Comparison of ENCODE assay signal across 8 cellular contexts in genomic region chr5:34007675-34008600, GRCh38. TPM values are rescaled to one million over a fixed set of nuclear protein-coding genes. Genes with fewer than 3 reads are reported as not detected.
DNase-seq lines count a peak whose midpoint lies in the region; ATAC-seq and TF ChIP-seq lines count a peak whose summit lies in the region.

Gene AMACR (minus strand): TSS chr5:34008050. CDS start chr5:34008019, 31 bp downstream.

- WGBS in liver, result under 1% methylated on average over 73 of the region's 74 CpGs

- H3K9me3 ChIP-seq in liver (ENCODE audit: control insufficient read depth in 4 of 4, low read length in 3 of 4), result no peaks in the 10 kb centered on the region

- no peaks in the 10 kb centered on the region for H3K27me3 ChIP-seq in liver (ENCODE audit: control insufficient read depth in 4 of 4, insufficient read depth in 4 of 4, low read length in 3 of 4)

- peak within 1 kb of the TSS; percentile 77 to 96 (median 84) for H3K4me3 ChIP-seq in liver (ENCODE audit: low read depth in 1 of 3, low read length in 3 of 3)

- DNase-seq in CD14-positive monocyte (ENCODE audit: low spot score) (peak; percentile 64), NCI-H69 (lab: John Stamatoyannopoulos, UW) (peak; percentile 98)
- DNase-seq in activated CD4-positive, alpha-beta T cell treated with anti-CD3 and anti-CD28 coated beads, Interleukin-2, amount 50 U/mL, for 24 hours (ENCODE audit: low read depth in 1 of 2, low spot score in 1 of 2), result peak; percentile 63 to 85
- DNase-seq in stimulated activated CD4-positive, alpha-beta T cell treated with anti-CD3 and anti-CD28 coated beads, Interleukin-4, amount 100 ng/mL, for 1 hour, result peak; percentile 91

- H3K36me3 Mint-ChIP-seq in CD14-positive monocyte, result peaks cover 5 to 18% of the 10 kb centered on the region in 2 donors
- H3K36me3 Mint-ChIP-seq in dendritic cell treated with granulocyte-macrophage colony-stimulating factor and Interleukin-4, amounts not matched to agents 40 ng/mL and 50 ng/mL, for 4 days (ENCODE audit: low read depth), result peaks cover 18% of the 10 kb centered on the region

- peaks cover 0 to 53% (median 40%) of the 10 kb centered on the region in 4 donors for H3K4me1 ChIP-seq in liver (ENCODE audit: control insufficient read depth in 4 of 4, insufficient read depth in 4 of 4, low read length in 3 of 4)

- H3K4me1 Mint-ChIP-seq in CD14-positive monocyte, result peaks cover 19% of the 10 kb centered on the region
- H3K4me1 Mint-ChIP-seq in dendritic cell treated with granulocyte-macrophage colony-stimulating factor and Interleukin-4, amounts not matched to agents 40 ng/mL and 50 ng/mL, for 4 days (ENCODE audit: low read depth), result peaks cover 17% of the 10 kb centered on the region

- intact Hi-C loops in CD14-positive monocyte (cut with micrococcal nuclease), result no loop called here
- intact Hi-C loops in dendritic cell treated with granulocyte-macrophage colony-stimulating factor and Interleukin-4, amounts not matched to agents 40 ng/mL and 50 ng/mL, for 4 days (cut with micrococcal nuclease), result loop anchor here (2.0 to 5.0 kb wide), 2 partner anchors 567 to 924 kb away; partner anchors contain the start of gene TARS1

- TF ChIP-seq CTCF in CD14-positive monocyte (IDR thresholded peaks at IDR 0.05) (no peak), liver (IDR thresholded peaks at IDR 0.05; ENCODE audit: low read depth, low read length, missing input control) (no peak)

- peaks cover 0 to 5% (median 0%) of the 10 kb centered on the region in 7 donors for H3K9me3 Mint-ChIP-seq in CD14-positive monocyte
- no peaks in the 10 kb centered on the region for H3K9me3 Mint-ChIP-seq in dendritic cell treated with granulocyte-macrophage colony-stimulating factor and Interleukin-4, amounts not matched to agents 40 ng/mL and 50 ng/mL, for 4 days

- H3K4me3 Mint-ChIP-seq in CD14-positive monocyte, result peak within 1 kb of the TSS; percentile 92 to 96
- H3K4me3 Mint-ChIP-seq in dendritic cell treated with granulocyte-macrophage colony-stimulating factor and Interleukin-4, amounts not matched to agents 40 ng/mL and 50 ng/mL, for 4 days, result peak within 1 kb of the TSS; percentile 80

- peak; percentile 51 to 62 for TF ChIP-seq RAD21 in liver (IDR thresholded peaks at IDR 0.05)

- H3K9ac ChIP-seq in liver (ENCODE audit: low read depth in 1 of 2, low read length in 2 of 2), result peak within 1 kb of the TSS; percentile 96 to 99

- peaks cover 0 to 15% (median 3%) of the 10 kb centered on the region in 4 donors for H3K36me3 ChIP-seq in liver (ENCODE audit: control insufficient read depth in 4 of 4, insufficient read depth in 3 of 4, low read depth in 1 of 4, low read length in 3 of 4)

- H3K27ac Mint-ChIP-seq in CD14-positive monocyte, result peak within 1 kb of the TSS; percentile 69 to 92 (median 88)
- H3K27ac Mint-ChIP-seq in dendritic cell treated with granulocyte-macrophage colony-stimulating factor and Interleukin-4, amounts not matched to agents 40 ng/mL and 50 ng/mL, for 4 days, result peak within 1 kb of the TSS; percentile 82

- ATAC-seq in GM19372 (IDR thresholded peaks at IDR 0.05; ENCODE audit: low read depth, unreplicated experiment) (peak; percentile 89), HG03521 (IDR thresholded peaks at IDR 0.05; ENCODE audit: unreplicated experiment) (peak; percentile 94)

- peaks cover 0 to 3% (median 2%) of the 10 kb centered on the region in 3 donors for H3K27me3 Mint-ChIP-seq in CD14-positive monocyte (ENCODE audit: low read depth in 3 of 3)
- no peaks in the 10 kb centered on the region for H3K27me3 Mint-ChIP-seq in dendritic cell treated with granulocyte-macrophage colony-stimulating factor and Interleukin-4, amounts not matched to agents 40 ng/mL and 50 ng/mL, for 4 days

- H3K27ac ChIP-seq in liver (ENCODE audit: low read depth in 1 of 2, low read length in 2 of 2), result peak within 1 kb of the TSS; percentile 75 to 89

TF ChIP-seq in liver, 16 proteins besides CTCF, POLR2A, EP300 and RAD21:
- peak in 1 of 2 donors; percentile 80 for TF ChIP-seq EGR1 (IDR thresholded peaks at IDR 0.05; ENCODE audit: low read depth in 2 of 2)
- TF ChIP-seq RXRA (IDR thresholded peaks at IDR 0.05), result peak; percentile 75 to 83
- TF ChIP-seq ZBTB33 (IDR thresholded peaks at IDR 0.05), result peak; percentile 48
- peak; percentile 93 for TF ChIP-seq HNF4G (IDR thresholded peaks at IDR 0.05)
- TF ChIP-seq SP1 (IDR thresholded peaks at IDR 0.05), result peak; percentile 97
- peak; percentile 62 for TF ChIP-seq MAX (IDR thresholded peaks at IDR 0.05)
- peak; percentile 61 for TF ChIP-seq NR2F2 (IDR thresholded peaks at IDR 0.05)
- peak; percentile 79 for TF ChIP-seq TAF1 (conservative IDR thresholded peaks at IDR 0.05)
- TF ChIP-seq FOXA1 (IDR thresholded peaks at IDR 0.05), result peak; percentile 11
- TF ChIP-seq YY1 (IDR thresholded peaks at IDR 0.05), result peak; percentile 85
- peak; percentile 90 for TF ChIP-seq REST (IDR thresholded peaks at IDR 0.05)
- peak; percentile 72 for TF ChIP-seq ATF3 (IDR thresholded peaks at IDR 0.05)
- peak; percentile 90 to 95 for TF ChIP-seq HNF4A (conservative IDR thresholded peaks at IDR 0.05)
- no peak for TF ChIP-seq FOXA2 (IDR thresholded peaks at IDR 0.05)
- TF ChIP-seq GABPA (IDR thresholded peaks at IDR 0.05 in 1 of 2, conservative IDR thresholded peaks at IDR 0.05 in 1 of 2), result peak in 1 of 2 donors; percentile 13
- peak; percentile 6 to 59 for TF ChIP-seq JUND (IDR thresholded peaks at IDR 0.05)

RNA-seq across cellular contexts. Expression of gene AMACR, which starts in this region (rescaled TPM):
- polyA plus RNA-seq in CD14-positive monocyte (1 to 10 TPM; 4.8 to 6.1 TPM), liver (10 to 100 TPM; 27.5 to 35.8 TPM)
- 10 to 100 TPM; 15.6 to 48.5 TPM for total RNA-seq in liver

Comparison
In these comparisons a context has a peak if more than half of its experiments do, and no peak if none do; other contexts are left out.
1. Peak in every context shown above with its lines: DNase-seq, ATAC-seq, H3K4me3 ChIP-seq and H3K27ac ChIP-seq.
2. RNA of gene AMACR (polyA plus RNA-seq): 27.5 to 35.8 TPM in liver; 4.8 to 6.1 TPM in CD14-positive monocyte; every median in the first group is over 4 times any median in the second.